In the genomic region with DNA sequence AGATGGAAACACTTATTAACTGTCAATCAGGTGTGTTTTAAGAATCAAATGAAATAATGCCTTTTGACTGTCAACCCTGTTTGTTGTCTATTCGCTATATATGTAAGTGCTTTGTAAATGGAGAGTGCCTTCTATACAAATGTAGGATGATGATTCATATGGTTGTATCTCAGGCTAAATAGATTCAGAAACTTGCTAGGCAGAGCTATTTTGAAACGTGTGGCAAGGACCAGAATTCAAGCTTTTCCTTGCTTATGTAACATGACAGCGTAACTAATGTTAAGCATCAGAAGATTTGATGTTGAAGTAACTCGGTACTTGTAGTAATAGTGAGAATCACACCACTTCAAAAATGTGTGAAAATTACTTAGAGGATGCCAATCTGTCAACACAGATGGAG, we compare ENCODE assay signal across 16 cellular contexts. TPM values are rescaled to one million over a fixed set of nuclear protein-coding genes. Genes with fewer than 3 reads are reported as not detected.
A peak's percentile ranks its signal among the peaks of the same experiment; 100 is the strongest.
DNase-seq lines count a peak whose midpoint lies in the region; ATAC-seq and TF ChIP-seq lines count a peak whose summit lies in the region.
"Had no signal": no experiment of that assay in that cellular context is flagged by ENCODE, and none has a peak within 500 bp of the region (broad histone marks: within the 10 kb centered on the region; RNA-seq: fewer than 3 reads in every experiment).

No MANE protein-coding gene starts in this region.

- peak overlapping the region; percentile 80 for H3K4me2 ChIP-seq in DOHH2 (ENCODE audit: low read length)

- H4K20me1 ChIP-seq in DOHH2 (ENCODE audit: control insufficient read depth, insufficient read depth, low read depth, low read length), result peaks cover 6% of the 10 kb centered on the region; the same call in 1 of the 2 replicates

- H3K27ac Mint-ChIP-seq in stimulated activated naive CD8-positive, alpha-beta T cell treated with anti-CD3 and anti-CD28 coated beads, Interleukin-15, amount 100 ng/mL, for 72 hours, result no peak overlapping the region

- CTCF ChIA-PET in A673 (lab: Charles Lee), result no interaction called here

- H3K27ac ChIP-seq in DOHH2 (ENCODE audit: low read depth, low read length) (no peak overlapping the region), A673 (ENCODE audit: low read depth, low read length, poor library complexity, severe bottlenecking) (no peak overlapping the region)
- H3K27ac ChIP-seq: right lobe of liver, testis had no signal

- intact Hi-C loops in A673 (cut with micrococcal nuclease; ENCODE audit: unreplicated experiment), result no loop called here

- peaks cover 51% of the 10 kb centered on the region for H3K79me2 ChIP-seq in DOHH2 (ENCODE audit: control insufficient read depth, low read length)

- H3K27me3 ChIP-seq in DOHH2 (ENCODE audit: control insufficient read depth, low read length) (no peaks in the 10 kb centered on the region), A673 (replicated peaks; ENCODE audit: insufficient read depth, low read depth, low read length, poor library complexity) (no peaks in the 10 kb centered on the region)
- H3K27me3 ChIP-seq: right lobe of liver, testis had no signal

- no peaks in the 10 kb centered on the region; the same call in 1 of the 2 replicates for H3F3A ChIP-seq in DOHH2 (ENCODE audit: control insufficient read depth, insufficient read depth)

- DNase-seq in NCI-H524 treated with DMSO at 0.1 percent for 48 hours (lab: John Stamatoyannopoulos, UW), result peak; percentile 63
- DNase-seq in epithelial cell of esophagus (ENCODE audit: low read depth), result peak; percentile 56
- DNase-seq in pons (ENCODE audit: low spot score), result peak; percentile 40
- no peak for DNase-seq in stimulated activated naive CD8-positive, alpha-beta T cell treated with anti-CD3 and anti-CD28 coated beads, Interleukin-15, amount 100 ng/mL, for 72 hours
- DNase-seq in A673 (ENCODE audit: low spot score), result no peak
- DNase-seq: activated CD4-positive, alpha-beta T cell treated with anti-CD3 and anti-CD28 coated beads, Interleukin-2, amount 50 U/mL, for 48 hours; activated gamma-delta T cell; COR-L47; mucosa of descending colon; NCI-H226; right lobe of liver; T-helper 9 cell; testis had no signal

- POLR2A ChIA-PET in A673 (lab: Charles Lee; ENCODE audit: low non-redundant PET), result no interaction called here

- peaks cover 26% of the 10 kb centered on the region for H3K4me1 Mint-ChIP-seq in stimulated activated naive CD8-positive, alpha-beta T cell treated with anti-CD3 and anti-CD28 coated beads, Interleukin-15, amount 100 ng/mL, for 72 hours

- H3K9me2 ChIP-seq in DOHH2 (replicated peaks; ENCODE audit: control insufficient read depth, low read length), result no peaks in the 10 kb centered on the region

- peaks cover 63% of the 10 kb centered on the region for H3K36me3 ChIP-seq in DOHH2 (ENCODE audit: control insufficient read depth, low read length)
- no peaks in the 10 kb centered on the region for H3K36me3 ChIP-seq in A673 (ENCODE audit: insufficient read depth, low read length, poor library complexity, severe bottlenecking)
- H3K36me3 ChIP-seq: right lobe of liver had no signal

- TF ChIP-seq CTCF in DOHH2 (IDR thresholded peaks at IDR 0.05; ENCODE audit: low read depth, low read length, poor library complexity, severe bottlenecking) (no peak), epithelial cell of esophagus (IDR thresholded peaks at IDR 0.05; ENCODE audit: insufficient read depth, low read depth, low read length, missing control alignments) (no peak), A673 (conservative IDR thresholded peaks at IDR 0.05; ENCODE audit: low read depth, low read length) (no peak)

- H3K4me3 Mint-ChIP-seq in stimulated activated naive CD8-positive, alpha-beta T cell treated with anti-CD3 and anti-CD28 coated beads, Interleukin-15, amount 100 ng/mL, for 72 hours, result no peak overlapping the region

- H3K9me3 ChIP-seq in DOHH2 (ENCODE audit: control insufficient read depth, insufficient read depth, low read length), result no peaks in the 10 kb centered on the region
- H3K9me3 ChIP-seq in A673 (ENCODE audit: low read depth, low read length, poor library complexity, severe bottlenecking), result no peaks in the 10 kb centered on the region
- H3K9me3 ChIP-seq: mucosa of descending colon, right lobe of liver, testis had no signal

- BruUV-seq in A673 (replicated peaks; lab: Mats Ljungman, UMichigan), result no TSS peak

- H3K9me3 Mint-ChIP-seq in stimulated activated naive CD8-positive, alpha-beta T cell treated with anti-CD3 and anti-CD28 coated beads, Interleukin-15, amount 100 ng/mL, for 72 hours, result no peaks in the 10 kb centered on the region

- H3K27me3 Mint-ChIP-seq in stimulated activated naive CD8-positive, alpha-beta T cell treated with anti-CD3 and anti-CD28 coated beads, Interleukin-15, amount 100 ng/mL, for 72 hours, result no peaks in the 10 kb centered on the region

- H3K4me3 ChIP-seq in DOHH2 (ENCODE audit: low read length), result peak overlapping the region; percentile 82
- peak overlapping the region; percentile 77 for H3K4me3 ChIP-seq in epithelial cell of esophagus (ENCODE audit: low read length)
- H3K4me3 ChIP-seq in A673 (ENCODE audit: low read depth, low read length, poor library complexity, severe bottlenecking), result no peak overlapping the region
- H3K4me3 ChIP-seq: mucosa of descending colon, right lobe of liver, testis had no signal

- peaks cover 40% of the 10 kb centered on the region for H3K4me1 ChIP-seq in DOHH2 (ENCODE audit: control insufficient read depth, low read length)
- peaks cover 7% of the 10 kb centered on the region for H3K4me1 ChIP-seq in A673 (ENCODE audit: insufficient read depth, low read length, poor library complexity, severe bottlenecking)
- H3K4me1 ChIP-seq: testis had no signal

- ATAC-seq in stimulated activated naive CD8-positive, alpha-beta T cell treated with anti-CD3 and anti-CD28 coated beads, Interleukin-15, amount 100 ng/mL, for 72 hours, result no peak
- ATAC-seq in GM21526 (IDR thresholded peaks at IDR 0.05; ENCODE audit: low FRiP score, unreplicated experiment), result no peak
- no peak for ATAC-seq in GM18867 (IDR thresholded peaks at IDR 0.05; ENCODE audit: unreplicated experiment)
- ATAC-seq: mucosa of descending colon, right lobe of liver had no signal

RNA-seq across cellular contexts. Expression of a gene that starts 3.4 kb away (rescaled TPM):
- 8.0 and 9.3 TPM in 2 replicates for total RNA-seq in A673 (2021)

Comparison
In these comparisons a context has a peak if more than half of its experiments do, and no peak if none do; other contexts are left out.
1. DNase-seq: peak in NCI-H524 treated with DMSO at 0.1 percent for 48 hours (single experiment), epithelial cell of esophagus (single experiment) and pons (single experiment); none in stimulated activated naive CD8-positive, alpha-beta T cell treated with anti-CD3 and anti-CD28 coated beads, Interleukin-15, amount 100 ng/mL, for 72 hours (0 of 2) and A673 (single experiment).